13 cellular contexts compared by ENCODE assay signal in genomic region chr3:100600181-100601042, GRCh38. TPM values are rescaled to one million over a fixed set of nuclear protein-coding genes. Genes with fewer than 3 reads are reported as not detected.
DNase-seq lines count a peak whose midpoint lies in the region; ATAC-seq lines count a peak whose summit lies in the region.
"Had no signal": no experiment of that assay in that cellular context is flagged by ENCODE, and none has a peak within 500 bp of the region (broad histone marks: within the 10 kb centered on the region; RNA-seq: fewer than 3 reads in every experiment).

No MANE protein-coding gene starts in this region.

- peak overlapping the region; percentile 89 for H3K27ac ChIP-seq in epithelial cell of prostate
- H3K27ac ChIP-seq: stomach had no signal

- ATAC-seq in GM18907 (IDR thresholded peaks at IDR 0.05; ENCODE audit: unreplicated experiment) = peak; percentile 64
- no peak for ATAC-seq in HG03521 (IDR thresholded peaks at IDR 0.05; ENCODE audit: unreplicated experiment)

- DNase-seq in Caki2 (ENCODE audit: low read depth) (peak; percentile 38), NCI-H69 (lab: John Stamatoyannopoulos, UW) (peak; percentile 41), epithelial cell of prostate (ENCODE audit: low read depth, low spot score) (peak; percentile 96), NCI-H2227 treated with DMSO at 0.1 percent for 48 hours (lab: John Stamatoyannopoulos, UW) (no peak)
- DNase-seq in activated effector memory CD4-positive, alpha-beta T cell treated with anti-CD3 and anti-CD28 coated beads, Interleukin-2, amount 50 U/mL, for 16 hours = no peak
- DNase-seq: activated CD4-positive, CD25-positive, alpha-beta regulatory T cell; activated effector memory CD4-positive, alpha-beta T cell treated with Interleukin-2 at 50 U/mL for 16 hours; caudate nucleus; stomach had no signal

- in situ Hi-C loops in Caki2 (cut with HindIII; ENCODE audit: low pct_unique_long_range_greater_than_20kb, low sequenced_read_pairs) = no loop called here

RNA-seq across cellular contexts. Expression of gene ADGRG7, which starts 9.0 kb away (rescaled TPM):
- not detected in 2 replicates for total RNA-seq in Caki2 (2014; rRNA removed; shearing (Covaris generic); ENCODE audit: low replicate concordance)
- total RNA-seq: posterior vena cava, SK-MEL-5 had no signal

Comparison
In these comparisons a context has a peak if more than half of its experiments do, and no peak if none do; other contexts are left out.
1. DNase-seq: peak in Caki2 (single experiment), NCI-H69 (single experiment) and epithelial cell of prostate (single experiment); none in NCI-H2227 treated with DMSO at 0.1 percent for 48 hours (single experiment) and activated effector memory CD4-positive, alpha-beta T cell treated with anti-CD3 and anti-CD28 coated beads, Interleukin-2, amount 50 U/mL, for 16 hours (single experiment).